ENCODE assay signal across 9 cellular contexts in genomic region chr7:12490105-12490688, GRCh38.
DNase-seq lines count a peak whose midpoint lies in the region; ATAC-seq and TF ChIP-seq lines count a peak whose summit lies in the region.
"Had no signal": no experiment of that assay in that cellular context is flagged by ENCODE, and none has a peak within 500 bp of the region (broad histone marks: within the 10 kb centered on the region; RNA-seq: fewer than 3 reads in every experiment).

No MANE protein-coding gene starts in this region.

- H3K4me1 Mint-ChIP-seq in CD14-positive monocyte (no peaks in the 10 kb centered on the region), brain (peaks cover 5% of the 10 kb centered on the region)
- H3K4me1 Mint-ChIP-seq: IgD-negative memory B cell had no signal

- H3K4me3 Mint-ChIP-seq in CD14-positive monocyte (no peak overlapping the region), brain (no peak overlapping the region)
- H3K4me3 Mint-ChIP-seq: IgD-negative memory B cell had no signal

- no peak for DNase-seq in CD14-positive monocyte (ENCODE audit: low spot score)
- peak; percentile 28 for DNase-seq in NCI-H2227 treated with DMSO at 0.1 percent for 48 hours (lab: John Stamatoyannopoulos, UW)
- peak; percentile 12 for DNase-seq in medulla oblongata (ENCODE audit: extremely low spot score)
- no peak for DNase-seq in activated CD8-positive, alpha-beta memory T cell treated with anti-CD3 and anti-CD28 coated beads, Interleukin-2, amount 50 U/mL, for 48 hours
- no peak for DNase-seq in activated CD4-positive, CD25-positive, alpha-beta regulatory T cell treated with anti-CD3 and anti-CD28 coated beads, Interleukin-2, amount 50 U/mL, for 72 hours

- H3K36me3 Mint-ChIP-seq in CD14-positive monocyte (no peaks in the 10 kb centered on the region), brain (no peaks in the 10 kb centered on the region)
- H3K36me3 Mint-ChIP-seq: IgD-negative memory B cell had no signal

- intact Hi-C loops in CD14-positive monocyte (cut with micrococcal nuclease), result loop anchor here in 1 of 2 donors (10.0 kb wide), 1 partner anchor 1065 kb away; no protein-coding TSS in a partner anchor

- peak; percentile 64 for TF ChIP-seq CTCF in CD14-positive monocyte (IDR thresholded peaks at IDR 0.05)
- TF ChIP-seq CTCF in brain (conservative IDR thresholded peaks at IDR 0.05), result peak; percentile 73 to 81

- ATAC-seq in GM18907 (IDR thresholded peaks at IDR 0.05; ENCODE audit: unreplicated experiment) (peak; percentile 87), HG03175 (IDR thresholded peaks at IDR 0.05; ENCODE audit: unreplicated experiment) (peak; percentile 83)

- H3K27ac Mint-ChIP-seq in CD14-positive monocyte (no peak overlapping the region), brain (no peak overlapping the region)
- H3K27ac Mint-ChIP-seq: IgD-negative memory B cell had no signal

- H3K9me3 Mint-ChIP-seq in CD14-positive monocyte (no peaks in the 10 kb centered on the region), brain (no peaks in the 10 kb centered on the region)
- H3K9me3 Mint-ChIP-seq: IgD-negative memory B cell had no signal

- peaks cover 0 to 2% (median 0%) of the 10 kb centered on the region in 3 donors for H3K27me3 Mint-ChIP-seq in CD14-positive monocyte (ENCODE audit: low read depth in 3 of 3)
- no peaks in the 10 kb centered on the region for H3K27me3 Mint-ChIP-seq in brain
- H3K27me3 Mint-ChIP-seq: IgD-negative memory B cell had no signal

Comparison
In these comparisons a context has a peak if more than half of its experiments do, and no peak if none do; other contexts are left out.
1. DNase-seq: peak in NCI-H2227 treated with DMSO at 0.1 percent for 48 hours (single experiment) and medulla oblongata (single experiment); none in CD14-positive monocyte (single experiment), activated CD8-positive, alpha-beta memory T cell treated with anti-CD3 and anti-CD28 coated beads, Interleukin-2, amount 50 U/mL, for 48 hours (single experiment) and activated CD4-positive, CD25-positive, alpha-beta regulatory T cell treated with anti-CD3 and anti-CD28 coated beads, Interleukin-2, amount 50 U/mL, for 72 hours (single experiment).